Comparison of ENCODE assay signal across 7 cellular contexts in genomic region chr1:150233359-150234308, GRCh38. TPM values are rescaled to one million over a fixed set of nuclear protein-coding genes. Genes with fewer than 3 reads are reported as not detected.
DNase-seq lines count a peak whose midpoint lies in the region; ATAC-seq, FAIRE-seq and TF ChIP-seq lines count a peak whose summit lies in the region.

No MANE protein-coding gene starts in this region.

- TF ChIP-seq RAD21 in GM12878 (IDR thresholded peaks at IDR 0.05; ENCODE audit: insufficient read depth, low read depth, low read length), result no peak

- peak overlapping the region; percentile 56 for H3K4me2 ChIP-seq in GM12878 (ENCODE audit: control insufficient read depth, insufficient read depth)

- H4K20me1 ChIP-seq in GM12878 (ENCODE audit: control insufficient read depth, insufficient read depth), result no peaks in the 10 kb centered on the region

- no peak overlapping the region for H2AFZ ChIP-seq in GM12878 (ENCODE audit: control insufficient read depth, low read depth, low read length)

- H3K4me3 ChIP-seq in GM12878 (peak overlapping the region; percentile 87), lower leg skin (ENCODE audit: low read depth, poor library complexity, severe bottlenecking) (peak overlapping the region; percentile 74)

- ATAC-seq in GM12878 (peak; percentile 1), HG02798 (IDR thresholded peaks at IDR 0.05; ENCODE audit: poor library complexity, unreplicated experiment) (no peak)

- RAD21 ChIA-PET in GM12878 (lab: Charles Lee; ENCODE audit: unreplicated experiment), result interaction anchor here (0.7 to 1.6 kb wide), 11 partner anchors 9 to 327 kb away, joined by 3 to 6 read pairs (median 4); partner anchors contain the start of gene VPS45

- SMC1A ChIA-PET in GM12878 (lab: Charles Lee; ENCODE audit: uncharacterized antibody, unreplicated experiment), result interaction anchor here (0.9 to 1.8 kb wide), 9 partner anchors 11 to 167 kb away, joined by 3 to 11 read pairs (median 4); partner anchors contain the start of genes C1orf54 and VPS45

- BruUV-seq in GM12878 (replicated peaks; lab: Mats Ljungman, UMichigan), result no TSS peak

- peak overlapping the region; percentile 100 for H3K9ac ChIP-seq in GM12878 (ENCODE audit: control insufficient read depth, insufficient read depth, low read length)

- H3K27ac ChIP-seq in GM12878 (ENCODE audit: control insufficient read depth, insufficient read depth), result peak overlapping the region; percentile 99

- H3K4me1 ChIP-seq in GM12878 (ENCODE audit: control insufficient read depth, insufficient read depth, low read length), result no peaks in the 10 kb centered on the region

- no peak for FAIRE-seq in GM12891 (lab: Jason Lieb, UNC)
- no peak for FAIRE-seq in GM12878 (lab: Jason Lieb, UNC)

- no peak for TF ChIP-seq CTCF in GM12878 (IDR thresholded peaks at IDR 0.05 in 2 of 3, conservative IDR thresholded peaks at IDR 0.05 in 1 of 3; ENCODE audit: control insufficient read depth in 2 of 3, extremely low read depth in 1 of 3, insufficient read depth in 1 of 3, low read depth in 3 of 3, low read length in 3 of 3)
- TF ChIP-seq CTCF in lower leg skin (IDR thresholded peaks at IDR 0.05), result no peak

- intact Hi-C loops in GM12878 (cut with micrococcal nuclease; ENCODE audit: unreplicated experiment), result loop anchor here (10.0 kb wide), 1 partner anchor 131 kb away; the partner anchor contains the start of gene RPRD2
- intact Hi-C loops in lower leg skin (cut with DNase I; ENCODE audit: low total_unique reads), result no loop called here

- POLR2A ChIA-PET in GM12878 (lab: Charles Lee), result interaction anchor here (0.5 to 2.4 kb wide), 22 partner anchors 9 to 772 kb away, joined by 3 to 11 read pairs (median 4); partner anchors contain the start of gene VPS45

- TF ChIP-seq POLR2A in GM12891 (IDR thresholded peaks at IDR 0.05; ENCODE audit: low read depth, low read length) (no peak), GM12878 (IDR thresholded peaks at IDR 0.05; ENCODE audit: low read depth, low read length) (no peak), lower leg skin (IDR thresholded peaks at IDR 0.05) (no peak)

- no peak for DNase-seq in GM12891 (ENCODE audit: insufficient read length, low spot score)
- DNase-seq in NOMO-1 treated with dmso at 0.1 percent for 144 hours (lab: John Stamatoyannopoulos, UW; ENCODE audit: unreplicated experiment), result peak; percentile 41
- DNase-seq in GM12878 (ENCODE audit: low read depth, low spot score), result no peak
- DNase-seq in lower leg skin (ENCODE audit: low spot score in 2 of 2), result peak in 1 of 2 donors; percentile 85
- DNase-seq in stimulated activated naive CD4-positive, alpha-beta T cell treated with Interleukin-2 at 50 U/mL for 16 hours (lab: John Stamatoyannopoulos, UW), result peak; percentile 61
- no peak for DNase-seq in NCI-H69 (lab: John Stamatoyannopoulos, UW)

- no peaks in the 10 kb centered on the region for H3K27me3 ChIP-seq in GM12878 (replicated peaks in 1 of 2; ENCODE audit: control insufficient read depth in 2 of 2, insufficient read depth in 2 of 2, low read length in 1 of 2)

- H3K79me2 ChIP-seq in GM12878 (ENCODE audit: control insufficient read depth, insufficient read depth, low read length), result peaks cover 57% of the 10 kb centered on the region

- under 1% methylated on average over 15 of the region's 15 CpGs for WGBS in GM12878 (ENCODE audit: insufficient coverage, insufficient replicate concordance, low lambda C conversion rate, missing lambda C conversion rate)
- 10% methylated on average over 15 of the region's 15 CpGs for WGBS in lower leg skin, 2 donors

- peaks cover 0 to 9% of the 10 kb centered on the region in 2 experiments; a peak in 1 of 4 replicates for H3K36me3 ChIP-seq in GM12878 (ENCODE audit: control insufficient read depth in 2 of 2, insufficient read depth in 2 of 2, low read length in 1 of 2)

- CTCF ChIA-PET in GM12878 (lab: Yijun Ruan, JAX), result interaction anchor here (0.6 to 1.9 kb wide), 10 partner anchors 9 to 1488 kb away, joined by 3 to 7 read pairs (median 4); partner anchors contain the start of genes RIIAD1 and VPS45

- TF ChIP-seq EP300 in GM12878 (IDR thresholded peaks at IDR 0.05; ENCODE audit: borderline replicate concordance in 1 of 2, control insufficient read depth in 1 of 2, low read depth in 2 of 2, low read length in 2 of 2), result no peak

- no peaks in the 10 kb centered on the region for H3K9me3 ChIP-seq in GM12878 (replicated peaks; ENCODE audit: control insufficient read depth, insufficient read depth, low read length)

- in situ Hi-C loops in GM12878 (cut with MboI), result no loop called here

RNA-seq across cellular contexts. Expression of gene ANP32E, which starts 2.3 kb away (rescaled TPM):
- polyA plus RNA-seq in GM12891 (2012; ENCODE audit: low read depth, missing spikeins), result 65.6 TPM
- total RNA-seq in GM12878 (2013; cell fraction: nucleolus; rRNA removed), result 14.2 and 14.8 TPM in 2 replicates
- total RNA-seq in GM12878 (2014; rRNA removed) (59.2 and 73.2 TPM in 2 replicates), GM12878 (2014; rRNA removed; fragmentation: Illumina TruSeq; extraction: Trizol) (106 and 111 TPM in 2 replicates), GM12878 (2021) (92.8 and 98.6 TPM in 2 replicates), lower leg skin (10 to 100 TPM; 12.3 to 14.2 (median 13.2) TPM)
- polyA plus RNA-seq in GM12878 (2011; ENCODE audit: low read depth), result 36.7 TPM
- polyA plus RNA-seq in GM12878 (2011; rRNA removed) (67.6 and 129 TPM in 2 replicates), GM12878 (2014; fragmentation: Illumina TruSeq; extraction: Trizol) (137 and 179 TPM in 2 replicates), GM12878 (2014; fragmentation: Nextera tagmentation; extraction: Ambion mirVana) (100 to 1,000 TPM; 142 to 250 TPM), GM12878 (2014; rRNA removed) (66.3 and 73.2 TPM in 2 replicates), GM12878 (2016; fragmentation: Nextera tagmentation; extraction: Ambion mirVana) (100 to 1,000 TPM; 240 to 243 TPM)
- 13.3 and 15.5 TPM in 2 replicates for polyA plus RNA-seq in GM12878 (2011; cell fraction: cytosol; rRNA removed)
- 7.3 and 13.6 TPM in 2 replicates for polyA plus RNA-seq in GM12878 (2011; cell fraction: nucleus; rRNA removed)
- 74.4 and 94.2 TPM in 2 replicates for polyA plus RNA-seq in GM12878 (2012)
- 26.5 and 33.6 TPM in 2 replicates for polyA minus RNA-seq in GM12878 (2011; rRNA and poly(A)+ RNA removed)
- polyA minus RNA-seq in GM12878 (2011; cell fraction: cytosol; rRNA and poly(A)+ RNA removed), result 25.5 and 28.5 TPM in 2 replicates
- polyA minus RNA-seq in GM12878 (2011; cell fraction: nucleus; rRNA and poly(A)+ RNA removed), result 7.5 and 14.4 TPM in 2 replicates

RNA-seq across cellular contexts. Expression of gene CA14, which starts 23.9 kb away (rescaled TPM):
- polyA plus RNA-seq in GM12891 (2012; ENCODE audit: low read depth, missing spikeins), result 0.27 TPM
- total RNA-seq in GM12878 (2013; cell fraction: nucleolus; rRNA removed), result not detected in 2 replicates
- total RNA-seq in GM12878 (2014; rRNA removed) (not detected in 2 replicates), GM12878 (2014; rRNA removed; fragmentation: Illumina TruSeq; extraction: Trizol) (not detected in 2 replicates), GM12878 (2021) (not detected in 2 replicates), lower leg skin (1 to 10 TPM in 1 of 4 donors, under 1 TPM in 3; 0.30 to 1.8 (median 0.51) TPM)
- polyA plus RNA-seq in GM12878 (2011; ENCODE audit: low read depth), result 0.28 TPM
- polyA plus RNA-seq in GM12878 (2011; rRNA removed) (not detected in 2 replicates), GM12878 (2014; fragmentation: Illumina TruSeq; extraction: Trizol) (not detected in 2 replicates), GM12878 (2014; fragmentation: Nextera tagmentation; extraction: Ambion mirVana) (under 1 TPM; 0.11 to 0.26 TPM), GM12878 (2014; rRNA removed) (not detected in 2 replicates), GM12878 (2016; fragmentation: Nextera tagmentation; extraction: Ambion mirVana) (under 1 TPM; 0.32 to 0.35 TPM)
- not detected in 2 replicates for polyA plus RNA-seq in GM12878 (2011; cell fraction: cytosol; rRNA removed)
- polyA plus RNA-seq in GM12878 (2011; cell fraction: nucleus; rRNA removed), result not detected in 2 replicates
- polyA plus RNA-seq in GM12878 (2012), result 0.29 and 0.69 TPM in 2 replicates
- not detected in 2 replicates for polyA minus RNA-seq in GM12878 (2011; rRNA and poly(A)+ RNA removed)
- polyA minus RNA-seq in GM12878 (2011; cell fraction: cytosol; rRNA and poly(A)+ RNA removed), result not detected in 2 replicates
- not detected in 2 replicates for polyA minus RNA-seq in GM12878 (2011; cell fraction: nucleus; rRNA and poly(A)+ RNA removed)

RNA-seq across cellular contexts. Expression of gene APH1A, which starts 35.2 kb away (rescaled TPM):
- 71.9 TPM for polyA plus RNA-seq in GM12891 (2012; ENCODE audit: low read depth, missing spikeins)
- 83.3 and 89.3 TPM in 2 replicates for total RNA-seq in GM12878 (2013; cell fraction: nucleolus; rRNA removed)
- total RNA-seq in GM12878 (2014; rRNA removed) (93.7 and 95.7 TPM in 2 replicates), GM12878 (2014; rRNA removed; fragmentation: Illumina TruSeq; extraction: Trizol) (79.4 and 79.7 TPM in 2 replicates), GM12878 (2021) (130 TPM in 2 replicates), lower leg skin (100 to 1,000 TPM; 113 to 139 (median 126) TPM)
- polyA plus RNA-seq in GM12878 (2011; ENCODE audit: low read depth), result 60.5 TPM
- polyA plus RNA-seq in GM12878 (2011; rRNA removed) (95.5 and 116 TPM in 2 replicates), GM12878 (2014; fragmentation: Illumina TruSeq; extraction: Trizol) (83.0 and 106 TPM in 2 replicates), GM12878 (2014; fragmentation: Nextera tagmentation; extraction: Ambion mirVana) (10 to 100 TPM in 1 of 2 experiments, 1 to 10 TPM in 1; 6.7 to 13.5 TPM), GM12878 (2014; rRNA removed) (123 and 124 TPM in 2 replicates), GM12878 (2016; fragmentation: Nextera tagmentation; extraction: Ambion mirVana) (10 to 100 TPM; 37.0 to 40.3 TPM)
- 135 and 141 TPM in 2 replicates for polyA plus RNA-seq in GM12878 (2011; cell fraction: cytosol; rRNA removed)
- 84.7 and 101 TPM in 2 replicates for polyA plus RNA-seq in GM12878 (2011; cell fraction: nucleus; rRNA removed)
- polyA plus RNA-seq in GM12878 (2012), result 92.8 and 97.7 TPM in 2 replicates
- 136 and 150 TPM in 2 replicates for polyA minus RNA-seq in GM12878 (2011; rRNA and poly(A)+ RNA removed)
- 34.7 and 35.0 TPM in 2 replicates for polyA minus RNA-seq in GM12878 (2011; cell fraction: cytosol; rRNA and poly(A)+ RNA removed)
- 72.4 and 90.9 TPM in 2 replicates for polyA minus RNA-seq in GM12878 (2011; cell fraction: nucleus; rRNA and poly(A)+ RNA removed)

RNA-seq across cellular contexts. Expression of gene C1orf54, which starts 39.0 kb away (rescaled TPM):
- 16.9 TPM for polyA plus RNA-seq in GM12891 (2012; ENCODE audit: low read depth, missing spikeins)
- 1.5 and 2.6 TPM in 2 replicates for total RNA-seq in GM12878 (2013; cell fraction: nucleolus; rRNA removed)
- total RNA-seq in GM12878 (2014; rRNA removed), result 19.8 and 24.6 TPM in 2 replicates
- total RNA-seq in GM12878 (2014; rRNA removed; fragmentation: Illumina TruSeq; extraction: Trizol), result 24.0 and 24.6 TPM in 2 replicates
- 13.5 and 16.7 TPM in 2 replicates for total RNA-seq in GM12878 (2021)
- 58.2 TPM for polyA plus RNA-seq in GM12878 (2011; ENCODE audit: low read depth)
- 3.0 and 3.1 TPM in 2 replicates for polyA plus RNA-seq in GM12878 (2011; rRNA removed)
- polyA plus RNA-seq in GM12878 (2011; cell fraction: cytosol; rRNA removed), result 1.8 and 2.5 TPM in 2 replicates
- 2.3 and 2.5 TPM in 2 replicates for polyA plus RNA-seq in GM12878 (2011; cell fraction: nucleus; rRNA removed)
- polyA plus RNA-seq in GM12878 (2012), result 16.8 and 23.1 TPM in 2 replicates
- polyA plus RNA-seq in GM12878 (2014; fragmentation: Illumina TruSeq; extraction: Trizol), result 22.8 and 31.8 TPM in 2 replicates
- polyA plus RNA-seq in GM12878 (2014; fragmentation: Nextera tagmentation; extraction: Ambion mirVana), result 10 to 100 TPM; 80.3 to 87.7 TPM
- 21.4 and 28.4 TPM in 2 replicates for polyA plus RNA-seq in GM12878 (2014; rRNA removed)
- 10 to 100 TPM; 32.7 to 33.0 TPM for polyA plus RNA-seq in GM12878 (2016; fragmentation: Nextera tagmentation; extraction: Ambion mirVana)
- 0.82 TPM in 1 of 2 replicates, not detected in the other for polyA minus RNA-seq in GM12878 (2011; rRNA and poly(A)+ RNA removed)
- not detected in 2 replicates for polyA minus RNA-seq in GM12878 (2011; cell fraction: cytosol; rRNA and poly(A)+ RNA removed)
- 0.36 and 1.1 TPM in 2 replicates for polyA minus RNA-seq in GM12878 (2011; cell fraction: nucleus; rRNA and poly(A)+ RNA removed)
- 1 to 10 TPM in 2 of 4 donors, under 1 TPM in 1, not detected in 1; 0.46 to 3.4 (median 3.4) TPM for total RNA-seq in lower leg skin

RNA-seq across cellular contexts. Expression of gene CIART, which starts 48.7 kb away (rescaled TPM):
- polyA plus RNA-seq in GM12891 (2012; ENCODE audit: low read depth, missing spikeins), result 2.0 TPM
- 0.88 and 2.2 TPM in 2 replicates for total RNA-seq in GM12878 (2013; cell fraction: nucleolus; rRNA removed)
- 0.68 and 0.76 TPM in 2 replicates for total RNA-seq in GM12878 (2014; rRNA removed)
- total RNA-seq in GM12878 (2014; rRNA removed; fragmentation: Illumina TruSeq; extraction: Trizol), result 0.60 and 0.76 TPM in 2 replicates
- 0.54 and 1.4 TPM in 2 replicates for total RNA-seq in GM12878 (2021)
- 1.6 TPM for polyA plus RNA-seq in GM12878 (2011; ENCODE audit: low read depth)
- polyA plus RNA-seq in GM12878 (2011; rRNA removed), result 0.61 and 1.4 TPM in 2 replicates
- 0.96 and 1.1 TPM in 2 replicates for polyA plus RNA-seq in GM12878 (2011; cell fraction: cytosol; rRNA removed)
- polyA plus RNA-seq in GM12878 (2011; cell fraction: nucleus; rRNA removed), result 2.1 and 4.0 TPM in 2 replicates
- 1.5 and 2.5 TPM in 2 replicates for polyA plus RNA-seq in GM12878 (2012)
- polyA plus RNA-seq in GM12878 (2014; fragmentation: Illumina TruSeq; extraction: Trizol), result 1.0 and 2.0 TPM in 2 replicates
- polyA plus RNA-seq in GM12878 (2014; fragmentation: Nextera tagmentation; extraction: Ambion mirVana), result under 1 TPM; 0.61 to 0.62 TPM
- 1.2 and 1.3 TPM in 2 replicates for polyA plus RNA-seq in GM12878 (2014; rRNA removed)
- under 1 TPM; 0.44 to 0.66 TPM for polyA plus RNA-seq in GM12878 (2016; fragmentation: Nextera tagmentation; extraction: Ambion mirVana)
- 0.93 and 1.1 TPM in 2 replicates for polyA minus RNA-seq in GM12878 (2011; rRNA and poly(A)+ RNA removed)
- polyA minus RNA-seq in GM12878 (2011; cell fraction: cytosol; rRNA and poly(A)+ RNA removed), result not detected in 2 replicates
- 0.60 TPM in 1 of 2 replicates, not detected in the other for polyA minus RNA-seq in GM12878 (2011; cell fraction: nucleus; rRNA and poly(A)+ RNA removed)
- 10 to 100 TPM; 16.1 to 34.8 (median 23.4) TPM for total RNA-seq in lower leg skin

Comparison
In these comparisons a context has a peak if more than half of its experiments do, and no peak if none do; other contexts are left out.
1. DNase-seq: peak in NOMO-1 treated with dmso at 0.1 percent for 144 hours (single experiment) and stimulated activated naive CD4-positive, alpha-beta T cell treated with Interleukin-2 at 50 U/mL for 16 hours (single experiment); none in GM12891 (single experiment), GM12878 (single experiment) and NCI-H69 (single experiment).